ENCODE assay signal across 8 cellular contexts in the genomic region with DNA sequence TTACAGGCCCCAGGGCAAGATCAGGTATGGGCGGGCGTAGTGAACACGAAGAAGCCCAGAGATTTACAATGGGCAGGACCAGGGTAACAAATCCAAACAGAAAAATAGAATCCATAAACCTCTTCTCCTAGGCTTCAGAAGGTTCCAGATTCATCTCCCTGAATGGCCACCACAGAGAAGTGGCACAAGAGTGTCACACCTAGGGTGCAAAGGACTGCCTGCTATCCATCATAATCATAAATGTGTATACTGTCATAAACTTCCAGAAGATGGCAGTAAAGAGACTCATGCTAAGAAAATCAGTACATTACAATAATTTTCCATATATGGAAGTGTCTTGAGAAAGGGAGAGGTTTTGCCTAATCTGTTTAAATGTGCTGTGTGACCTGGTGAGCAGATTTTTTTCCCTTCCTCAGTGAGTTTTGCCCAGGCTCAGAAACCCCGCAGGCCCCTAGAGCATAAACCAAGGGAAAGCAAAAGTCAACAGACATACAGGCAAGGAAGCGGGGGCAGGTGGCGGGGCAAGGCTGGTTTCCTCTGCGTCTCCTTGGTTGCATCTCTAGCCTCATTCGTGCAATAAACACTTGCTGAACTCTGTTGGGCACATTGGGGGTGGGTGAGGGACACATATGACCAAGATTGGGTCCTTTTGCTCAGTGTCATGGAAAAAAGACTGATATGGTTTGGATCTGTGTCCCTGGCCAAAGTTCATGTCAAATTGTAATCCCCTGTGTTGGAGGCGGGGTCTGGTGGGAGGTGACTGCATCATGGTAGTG.
DNase-seq lines count a peak whose midpoint lies in the region; ATAC-seq and TF ChIP-seq lines count a peak whose summit lies in the region.

No MANE protein-coding gene starts in this region.

- H2BK5ac ChIP-seq in mesenchymal stem cell (ENCODE audit: low read depth, low read length, poor library complexity, severe bottlenecking) = no peak overlapping the region

- H3K4me3 Mint-ChIP-seq in activated CD8-positive, alpha-beta memory T cell treated with anti-CD3 and anti-CD28 coated beads, Interleukin-2, amount 10 ng/mL, durations not matched to agents 7 days and 5 days = no peak overlapping the region

- no peak overlapping the region for H2AFZ ChIP-seq in mesenchymal stem cell (ENCODE audit: low read depth, low read length)

- no peak overlapping the region for H2BK120ac ChIP-seq in mesenchymal stem cell (ENCODE audit: low read depth, low read length)

- no peak overlapping the region for H2BK15ac ChIP-seq in mesenchymal stem cell (ENCODE audit: low read depth, poor library complexity, severe bottlenecking)

- H2AK5ac ChIP-seq in mesenchymal stem cell (ENCODE audit: low read length, severe bottlenecking) = no peak overlapping the region

- no peaks in the 10 kb centered on the region for H3K79me1 ChIP-seq in mesenchymal stem cell (replicated peaks; ENCODE audit: low read length, poor library complexity, severe bottlenecking)

- no peaks in the 10 kb centered on the region for H3K36me3 Mint-ChIP-seq in activated CD8-positive, alpha-beta memory T cell treated with anti-CD3 and anti-CD28 coated beads, Interleukin-2, amount 10 ng/mL, durations not matched to agents 7 days and 5 days

- H3K27ac ChIP-seq in mesenchymal stem cell (ENCODE audit: low read length, poor library complexity, severe bottlenecking) = no peak overlapping the region

- H3K9ac ChIP-seq in mesenchymal stem cell (ENCODE audit: low read length) = peak overlapping the region; percentile 24

- H3K4me1 ChIP-seq in mesenchymal stem cell (ENCODE audit: control insufficient read depth, insufficient read depth, low read depth, low read length) = peaks cover 8% of the 10 kb centered on the region

- H3K27me3 Mint-ChIP-seq in activated CD8-positive, alpha-beta memory T cell treated with anti-CD3 and anti-CD28 coated beads, Interleukin-2, amount 10 ng/mL, durations not matched to agents 7 days and 5 days = peaks cover 26% of the 10 kb centered on the region

- no peak overlapping the region for H3K14ac ChIP-seq in mesenchymal stem cell (ENCODE audit: low read length in 2 of 2)

- no peak overlapping the region for H3K23ac ChIP-seq in mesenchymal stem cell (ENCODE audit: low read length in 2 of 2)

- no peak overlapping the region for H4K91ac ChIP-seq in mesenchymal stem cell (ENCODE audit: low read length)

- H3K4me3 ChIP-seq in mesenchymal stem cell (ENCODE audit: insufficient read depth in 1 of 2, low read depth in 1 of 2, low read length in 2 of 2) = no peak overlapping the region

- peaks cover 5% of the 10 kb centered on the region for H3K4me1 Mint-ChIP-seq in activated CD8-positive, alpha-beta memory T cell treated with anti-CD3 and anti-CD28 coated beads, Interleukin-2, amount 10 ng/mL, durations not matched to agents 7 days and 5 days

- peak; percentile 9 for DNase-seq in activated CD4-positive, alpha-beta T cell treated with anti-CD3 and anti-CD28 coated beads for 48 hours
- DNase-seq in activated CD4-positive, alpha-beta T cell treated with anti-CD3 and anti-CD28 coated beads, Interleukin-2, amount 50 U/mL, for 1 hour = no peak
- DNase-seq in activated CD8-positive, alpha-beta memory T cell treated with anti-CD3 and anti-CD28 coated beads, Interleukin-2, amount 10 ng/mL, durations not matched to agents 7 days and 5 days = peak; percentile 33
- DNase-seq in mesenchymal stem cell (no peak), T1000 (lab: John Stamatoyannopoulos, UW) (no peak)
- no peak for DNase-seq in NK-92 treated with Interleukin-12 subunit alpha and Interleukin-12 subunit beta, amount 100 ng/mL, for 24 hours (lab: John Stamatoyannopoulos, UW)

- 93% methylated on average over 9 of the region's 9 CpGs for WGBS in mesenchymal stem cell

- H3K18ac ChIP-seq in mesenchymal stem cell (ENCODE audit: low read depth in 1 of 2, low read length in 2 of 2) = no peak overlapping the region

- no peak overlapping the region for H2BK12ac ChIP-seq in mesenchymal stem cell (ENCODE audit: low read length in 2 of 2)

- peak; percentile 58 for TF ChIP-seq CTCF in LNCAP (IDR thresholded peaks at IDR 0.05)

- no peak overlapping the region for H3K27ac Mint-ChIP-seq in activated CD8-positive, alpha-beta memory T cell treated with anti-CD3 and anti-CD28 coated beads, Interleukin-2, amount 10 ng/mL, durations not matched to agents 7 days and 5 days

- H3K9me3 ChIP-seq in mesenchymal stem cell (ENCODE audit: control insufficient read depth, low read length) = no peaks in the 10 kb centered on the region

- no peak overlapping the region for H3K4ac ChIP-seq in mesenchymal stem cell (ENCODE audit: low read depth in 1 of 2, low read length in 2 of 2)

- no peak overlapping the region for H4K8ac ChIP-seq in mesenchymal stem cell (ENCODE audit: low read length)

- peaks cover 3% of the 10 kb centered on the region for H3K9me3 Mint-ChIP-seq in activated CD8-positive, alpha-beta memory T cell treated with anti-CD3 and anti-CD28 coated beads, Interleukin-2, amount 10 ng/mL, durations not matched to agents 7 days and 5 days (ENCODE audit: low read depth)

- no peaks in the 10 kb centered on the region for H3K36me3 ChIP-seq in mesenchymal stem cell (ENCODE audit: control insufficient read depth in 1 of 2, insufficient read depth in 2 of 2, low read depth in 1 of 2, low read length in 2 of 2)

- CTCF ChIA-PET in activated CD8-positive, alpha-beta memory T cell treated with anti-CD3 and anti-CD28 coated beads, Interleukin-2, amount 10 ng/mL, durations not matched to agents 7 days and 5 days (lab: Charles Lee) = interaction anchor here (1.1 to 2.4 kb wide), 2 partner anchors 24 to 41 kb away, joined by 3 to 26 read pairs; no protein-coding TSS in a partner anchor

- H3K27me3 ChIP-seq in mesenchymal stem cell (ENCODE audit: control insufficient read depth in 1 of 2, insufficient read depth in 1 of 2, low read length in 2 of 2) = peaks cover 0 to 12% of the 10 kb centered on the region in 2 experiments

- peak; percentile 45 for ATAC-seq in activated CD8-positive, alpha-beta memory T cell treated with anti-CD3 and anti-CD28 coated beads, Interleukin-2, amount 10 ng/mL, durations not matched to agents 7 days and 5 days
- no peak for ATAC-seq in HG02763 (IDR thresholded peaks at IDR 0.05; ENCODE audit: unreplicated experiment)

- no peak overlapping the region for H3K4me2 ChIP-seq in mesenchymal stem cell (ENCODE audit: low read length, poor library complexity, severe bottlenecking)

Comparison
In these comparisons a context has a peak if more than half of its experiments do, and no peak if none do; other contexts are left out.
1. DNase-seq: peak in activated CD4-positive, alpha-beta T cell treated with anti-CD3 and anti-CD28 coated beads for 48 hours (single experiment) and activated CD8-positive, alpha-beta memory T cell treated with anti-CD3 and anti-CD28 coated beads, Interleukin-2, amount 10 ng/mL, durations not matched to agents 7 days and 5 days (single experiment); none in activated CD4-positive, alpha-beta T cell treated with anti-CD3 and anti-CD28 coated beads, Interleukin-2, amount 50 U/mL, for 1 hour (single experiment), mesenchymal stem cell (single experiment), T1000 (single experiment) and NK-92 treated with Interleukin-12 subunit alpha and Interleukin-12 subunit beta, amount 100 ng/mL, for 24 hours (single experiment).